In the genomic region with DNA sequence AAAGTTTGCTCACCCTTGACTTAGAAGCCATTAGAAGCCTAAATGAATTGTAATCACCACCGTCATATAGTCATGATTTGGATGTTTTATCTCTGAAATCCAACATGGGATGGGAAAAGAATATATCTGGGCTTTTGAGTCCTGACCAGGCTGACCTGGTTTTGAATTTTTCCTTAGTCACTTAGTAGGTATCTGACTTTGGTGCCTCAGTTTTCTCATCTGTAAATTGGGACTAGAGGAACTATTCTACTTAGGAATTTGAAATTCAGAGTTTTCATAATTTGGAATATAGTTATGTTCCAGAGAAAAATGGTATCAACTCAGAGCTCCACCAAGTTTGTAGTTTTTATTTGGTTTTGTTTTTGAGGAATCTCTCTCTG, we compare ENCODE assay signal across 2 cellular contexts.
TF ChIP-seq lines count a peak whose summit lies in the region.

No MANE protein-coding gene starts in this region.

TF ChIP-seq in A549, 52 proteins besides CTCF, POLR2A, EP300 and RAD21:
- no peak for TF ChIP-seq KDM5A (IDR thresholded peaks at IDR 0.05)
- peak; percentile 22; the same call in 1 of the 2 replicates for TF ChIP-seq KDM1A (IDR thresholded peaks at IDR 0.05; ENCODE audit: low read depth)

TF ChIP-seq in H1, 55 proteins besides CTCF, POLR2A, EP300 and RAD21:
- TF ChIP-seq KDM1A (IDR thresholded peaks at IDR 0.05; ENCODE audit: borderline replicate concordance, low read length): 0 out of 2 replicates have a peak, but pooled peaks have one; percentile 14
- TF ChIP-seq RFX5 (IDR thresholded peaks at IDR 0.05; ENCODE audit: borderline replicate concordance, low read depth, low read length): no peak
